9 cellular contexts compared by ENCODE assay signal in the genomic region with DNA sequence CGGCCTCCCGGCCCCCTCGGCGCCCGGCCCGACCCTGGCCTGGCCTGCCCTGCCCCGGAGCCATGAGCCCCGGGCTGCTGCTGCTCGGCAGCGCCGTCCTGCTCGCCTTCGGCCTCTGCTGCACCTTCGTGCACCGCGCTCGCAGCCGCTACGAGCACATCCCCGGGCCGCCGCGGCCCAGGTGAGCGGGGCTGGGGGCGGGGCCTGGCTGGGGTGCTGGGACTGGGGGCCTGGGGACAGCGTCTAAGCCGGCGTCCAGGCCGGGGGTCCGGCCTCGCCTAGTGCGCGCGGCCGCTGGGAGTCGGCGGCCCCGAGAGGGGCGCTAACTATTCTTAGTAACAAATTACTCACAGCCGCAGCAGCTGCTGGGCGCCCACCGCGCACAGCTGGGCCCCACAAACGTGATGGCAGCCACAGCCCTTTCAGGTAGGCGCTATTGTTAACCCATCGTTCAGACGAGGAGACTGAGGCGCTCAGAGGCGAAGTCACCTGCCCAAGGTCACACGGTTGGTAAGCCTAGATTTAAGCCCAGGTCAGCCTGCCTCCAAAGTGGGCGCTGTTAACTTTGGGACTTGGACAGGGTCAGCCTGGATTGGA. TPM values are rescaled to one million over a fixed set of nuclear protein-coding genes. Genes with fewer than 3 reads are reported as not detected.
DNase-seq lines count a peak whose midpoint lies in the region; ATAC-seq and TF ChIP-seq lines count a peak whose summit lies in the region.
"Had no signal": no experiment of that assay in that cellular context is flagged by ENCODE, and none has a peak within 500 bp of the region (broad histone marks: within the 10 kb centered on the region; RNA-seq: fewer than 3 reads in every experiment).

No MANE protein-coding gene starts in this region.

- no peaks in the 10 kb centered on the region for H3K36me3 ChIP-seq in A673 (ENCODE audit: insufficient read depth, low read length, poor library complexity, severe bottlenecking)
- H3K36me3 ChIP-seq in neutrophil: no peaks in the 10 kb centered on the region

- no peak overlapping the region for H3K27ac Mint-ChIP-seq in chondrocyte (ENCODE audit: unreplicated experiment)

- no peak overlapping the region for H3K27ac ChIP-seq in A673 (ENCODE audit: low read depth, low read length, poor library complexity, severe bottlenecking)
- no peak overlapping the region for H3K27ac ChIP-seq in neutrophil

- peaks cover 5% of the 10 kb centered on the region for H3K4me1 Mint-ChIP-seq in chondrocyte (ENCODE audit: low read depth)

- peaks cover 9% of the 10 kb centered on the region for H3K27me3 Mint-ChIP-seq in chondrocyte (ENCODE audit: low read depth)

- H3K4me1 ChIP-seq in A673 (ENCODE audit: insufficient read depth, low read length, poor library complexity, severe bottlenecking) (no peaks in the 10 kb centered on the region), neutrophil (ENCODE audit: control insufficient read depth in 1 of 2, insufficient read depth in 1 of 2, low read depth in 1 of 2, low read length in 1 of 2) (peaks cover 12 to 18% of the 10 kb centered on the region in 2 experiments)

- H3K27me3 ChIP-seq in A673 (replicated peaks; ENCODE audit: insufficient read depth, low read depth, low read length, poor library complexity) (peaks cover 5% of the 10 kb centered on the region), neutrophil (peaks cover 89% of the 10 kb centered on the region)

- ATAC-seq in GM18873 (IDR thresholded peaks at IDR 0.05; ENCODE audit: low FRiP score, unreplicated experiment) (peak; percentile 19), HG03439 (IDR thresholded peaks at IDR 0.05; ENCODE audit: unreplicated experiment) (peak; percentile 23)

- TF ChIP-seq CTCF in A673 (conservative IDR thresholded peaks at IDR 0.05; ENCODE audit: low read depth, low read length) (no peak), chondrocyte (IDR thresholded peaks at IDR 0.05) (peak; percentile 22), neutrophil (IDR thresholded peaks at IDR 0.05) (peak; percentile 6)

- POLR2A ChIA-PET in A673 (lab: Charles Lee; ENCODE audit: low non-redundant PET): interaction anchor here (0.6 kb wide), 1 partner anchor 287 kb away, joined by 7 read pairs; no protein-coding TSS in a partner anchor

- no peak overlapping the region for H3K4me3 Mint-ChIP-seq in chondrocyte (ENCODE audit: unreplicated experiment)

- H3K4me3 ChIP-seq in A673 (ENCODE audit: low read depth, low read length, poor library complexity, severe bottlenecking): peak overlapping the region; percentile 64
- peak overlapping the region; percentile 43 to 63 for H3K4me3 ChIP-seq in neutrophil (ENCODE audit: low read depth in 1 of 2, low read length in 1 of 2)

- no peaks in the 10 kb centered on the region for H3K36me3 Mint-ChIP-seq in chondrocyte (ENCODE audit: low read depth)
- H3K36me3 Mint-ChIP-seq: immature natural killer cell had no signal

- no peaks in the 10 kb centered on the region for H3K9me3 Mint-ChIP-seq in chondrocyte (ENCODE audit: low read depth)
- H3K9me3 Mint-ChIP-seq: immature natural killer cell had no signal

- BruUV-seq in A673 (replicated peaks; lab: Mats Ljungman, UMichigan): no TSS peak

- H3K9me3 ChIP-seq in A673 (ENCODE audit: low read depth, low read length, poor library complexity, severe bottlenecking) (no peaks in the 10 kb centered on the region), neutrophil (no peaks in the 10 kb centered on the region)

- intact Hi-C loops in A673 (cut with micrococcal nuclease; ENCODE audit: unreplicated experiment): no loop called here

- DNase-seq in A673 (ENCODE audit: low spot score) (no peak), chondrocyte (ENCODE audit: low spot score) (no peak), UCSD-AML1 (lab: John Stamatoyannopoulos, UW; ENCODE audit: unreplicated experiment) (no peak), iPS-NIHi11 (ENCODE audit: low spot score) (no peak)
- no peak for DNase-seq in activated naive CD4-positive, alpha-beta T cell treated with Interleukin-2 at 50 U/mL for 16 hours

- CTCF ChIA-PET in A673 (lab: Charles Lee): interaction anchor here (0.6 to 1.4 kb wide), 3 partner anchors 16 to 269 kb away, joined by 3 to 14 read pairs (median 4); no protein-coding TSS in a partner anchor

RNA-seq across cellular contexts. Expression of gene CYP46A1, which starts 0.4 kb away (rescaled TPM):
- 0.37 TPM in 1 of 2 replicates, not detected in the other for total RNA-seq in A673 (2021)
- total RNA-seq in chondrocyte: 0.72 to 2.8 TPM (median 1.2 TPM) in 3 replicates

RNA-seq across cellular contexts. Expression of gene HHIPL1, which starts 39.5 kb away (rescaled TPM):
- total RNA-seq in A673 (2021) (0.06 and 0.15 TPM in 2 replicates), chondrocyte (1.6 to 5.9 TPM (median 5.6 TPM) in 3 replicates)
